8 cellular contexts compared by ENCODE assay signal in the genomic region with DNA sequence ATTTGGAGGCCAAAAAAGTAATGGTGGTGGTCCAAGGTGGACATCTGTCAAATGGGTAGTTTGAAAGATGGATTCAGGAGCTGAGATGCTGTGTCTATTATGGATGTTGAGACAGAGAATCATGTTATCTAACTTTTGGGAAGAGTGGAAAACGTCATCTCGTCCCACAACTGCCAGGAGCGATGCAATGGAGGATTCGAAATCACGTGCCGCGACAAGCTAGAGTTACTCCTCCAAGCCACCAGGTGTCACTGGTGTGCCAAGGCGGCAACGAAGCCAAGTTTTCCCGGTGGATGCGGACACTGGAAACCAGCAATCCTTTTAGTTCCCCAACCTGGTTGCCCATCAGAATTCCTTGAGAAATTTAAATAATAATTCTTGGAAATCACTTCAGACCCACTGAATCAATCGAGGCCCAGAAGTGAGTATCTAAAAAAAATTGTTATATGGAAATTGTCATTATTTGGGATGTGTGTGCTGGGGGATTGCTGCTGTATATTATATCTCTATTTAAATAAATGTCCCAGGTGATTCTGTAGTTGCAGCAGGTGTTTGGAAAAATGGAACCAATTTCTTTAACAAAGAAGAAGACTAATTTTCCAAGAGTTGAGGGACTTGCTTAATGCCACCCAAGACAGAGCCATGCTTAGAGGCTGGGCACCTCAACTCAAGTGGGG.
A peak's percentile ranks its signal among the peaks of the same experiment; 100 is the strongest.
DNase-seq lines count a peak whose midpoint lies in the region; ATAC-seq, FAIRE-seq and TF ChIP-seq lines count a peak whose summit lies in the region.

No MANE protein-coding gene starts in this region.

- peaks cover 0 to 3% (median 0%) of the 10 kb centered on the region in 7 donors for H3K4me1 Mint-ChIP-seq in naive thymus-derived CD4-positive, alpha-beta T cell
- H3K4me1 Mint-ChIP-seq in natural killer cell treated with Interleukin-12 subunit alpha and Interleukin-12 subunit beta and Interleukin-15 and Interleukin-18, amount 100 ng/mL, for 72 hours (ENCODE audit: low read depth in 2 of 2): no peaks in the 10 kb centered on the region

- TF ChIP-seq POLR2A in H54 (IDR thresholded peaks at IDR 0.05; ENCODE audit: low read depth, low read length) (no peak), adrenal gland (IDR thresholded peaks at IDR 0.05) (no peak)

- no peaks in the 10 kb centered on the region for H3K27me3 ChIP-seq in adrenal gland
- no peaks in the 10 kb centered on the region for H3K27me3 ChIP-seq in naive thymus-derived CD4-positive, alpha-beta T cell (ENCODE audit: control insufficient read depth in 2 of 2, insufficient read depth in 2 of 2, low read length in 2 of 2)

- POLR2A ChIA-PET in naive thymus-derived CD4-positive, alpha-beta T cell (lab: Charles Lee): no interaction called here

- H3K4me3 Mint-ChIP-seq in naive thymus-derived CD4-positive, alpha-beta T cell: no peak overlapping the region
- H3K4me3 Mint-ChIP-seq in natural killer cell treated with Interleukin-12 subunit alpha and Interleukin-12 subunit beta and Interleukin-15 and Interleukin-18, amount 100 ng/mL, for 72 hours: no peak overlapping the region

- H3K9me3 ChIP-seq in adrenal gland (replicated peaks in 1 of 3): no peaks in the 10 kb centered on the region
- no peaks in the 10 kb centered on the region for H3K9me3 ChIP-seq in naive thymus-derived CD4-positive, alpha-beta T cell (ENCODE audit: control insufficient read depth in 2 of 3, low read length in 3 of 3)

- no peaks in the 10 kb centered on the region for H3K36me3 Mint-ChIP-seq in naive thymus-derived CD4-positive, alpha-beta T cell
- no peaks in the 10 kb centered on the region for H3K36me3 Mint-ChIP-seq in natural killer cell treated with Interleukin-12 subunit alpha and Interleukin-12 subunit beta and Interleukin-15 and Interleukin-18, amount 100 ng/mL, for 72 hours

- 46 to 65% (median 53%) methylated on average over 12 of the region's 12 CpGs for WGBS in adrenal gland, 4 donors

- CTCF ChIA-PET in naive thymus-derived CD4-positive, alpha-beta T cell (lab: Charles Lee): no interaction called here

- peaks cover 0 to 19% (median 3%) of the 10 kb centered on the region in 11 donors for H3K9me3 Mint-ChIP-seq in naive thymus-derived CD4-positive, alpha-beta T cell
- H3K9me3 Mint-ChIP-seq in natural killer cell treated with Interleukin-12 subunit alpha and Interleukin-12 subunit beta and Interleukin-15 and Interleukin-18, amount 100 ng/mL, for 72 hours: peaks cover 2% of the 10 kb centered on the region

- TF ChIP-seq CTCF in AG09319 (IDR thresholded peaks at IDR 0.05; ENCODE audit: low read depth, low read length) (peak; percentile 11), adrenal gland (IDR thresholded peaks at IDR 0.05) (peak; percentile 56 to 85 (median 77))

- FAIRE-seq in H54 (lab: Jason Lieb, UNC): no peak

- H3K27ac ChIP-seq in adrenal gland: no peak overlapping the region
- no peak overlapping the region for H3K27ac ChIP-seq in naive thymus-derived CD4-positive, alpha-beta T cell (ENCODE audit: low read depth, low read length)

- ATAC-seq in left lobe of liver (peak; percentile 95), GM18498 (IDR thresholded peaks at IDR 0.05; ENCODE audit: unreplicated experiment) (no peak)
- no peak for ATAC-seq in naive thymus-derived CD4-positive, alpha-beta T cell
- no peak for ATAC-seq in natural killer cell treated with Interleukin-12 subunit alpha and Interleukin-12 subunit beta and Interleukin-15 and Interleukin-18, amount 100 ng/mL, for 72 hours

- H3K27ac Mint-ChIP-seq in naive thymus-derived CD4-positive, alpha-beta T cell: no peak overlapping the region
- no peak overlapping the region for H3K27ac Mint-ChIP-seq in natural killer cell treated with Interleukin-12 subunit alpha and Interleukin-12 subunit beta and Interleukin-15 and Interleukin-18, amount 100 ng/mL, for 72 hours

- intact Hi-C loops in adrenal gland (cut with DNase I): no loop called here
- intact Hi-C loops in naive thymus-derived CD4-positive, alpha-beta T cell (cut with micrococcal nuclease): no loop called here

- H3K27me3 Mint-ChIP-seq in naive thymus-derived CD4-positive, alpha-beta T cell: peaks cover 0 to 22% (median 13%) of the 10 kb centered on the region in 5 donors
- H3K27me3 Mint-ChIP-seq in natural killer cell treated with Interleukin-12 subunit alpha and Interleukin-12 subunit beta and Interleukin-15 and Interleukin-18, amount 100 ng/mL, for 72 hours: peaks cover 2 to 14% of the 10 kb centered on the region in 2 donors

- no peak overlapping the region for H3K4me3 ChIP-seq in adrenal gland
- H3K4me3 ChIP-seq in naive thymus-derived CD4-positive, alpha-beta T cell (ENCODE audit: low read length): no peak overlapping the region

- no peaks in the 10 kb centered on the region for H3K36me3 ChIP-seq in adrenal gland (replicated peaks in 1 of 2)
- no peaks in the 10 kb centered on the region for H3K36me3 ChIP-seq in naive thymus-derived CD4-positive, alpha-beta T cell (ENCODE audit: control insufficient read depth in 2 of 3, insufficient read depth in 3 of 3, low read length in 3 of 3)

- DNase-seq in AG09319 (ENCODE audit: extremely low read depth, low read depth) (no peak), H54 (ENCODE audit: insufficient read length, low spot score) (peak; percentile 15), adrenal gland (peak; percentile 27 to 79 (median 60)), left lobe of liver (ENCODE audit: low spot score) (peak; percentile 65), CD1c-positive myeloid dendritic cell (ENCODE audit: extremely low spot score) (no peak)
- DNase-seq in naive thymus-derived CD4-positive, alpha-beta T cell: no peak
- DNase-seq in natural killer cell treated with Interleukin-12 subunit alpha and Interleukin-12 subunit beta and Interleukin-15 and Interleukin-18, amount 100 ng/mL, for 72 hours (ENCODE audit: low spot score): no peak

- H3K4me1 ChIP-seq in adrenal gland (replicated peaks in 1 of 2): no peaks in the 10 kb centered on the region
- H3K4me1 ChIP-seq in naive thymus-derived CD4-positive, alpha-beta T cell (ENCODE audit: control insufficient read depth in 2 of 2, insufficient read depth in 2 of 2, low read length in 2 of 2): no peaks in the 10 kb centered on the region

Comparison
In these comparisons a context has a peak if more than half of its experiments do, and no peak if none do; other contexts are left out.
1. DNase-seq: peak in H54 (single experiment), adrenal gland (7 of 7) and left lobe of liver (single experiment); none in AG09319 (single experiment), CD1c-positive myeloid dendritic cell (single experiment), naive thymus-derived CD4-positive, alpha-beta T cell (0 of 9) and natural killer cell treated with Interleukin-12 subunit alpha and Interleukin-12 subunit beta and Interleukin-15 and Interleukin-18, amount 100 ng/mL, for 72 hours (single experiment).